Comparison of ENCODE assay signal across 10 cellular contexts in the genomic region with DNA sequence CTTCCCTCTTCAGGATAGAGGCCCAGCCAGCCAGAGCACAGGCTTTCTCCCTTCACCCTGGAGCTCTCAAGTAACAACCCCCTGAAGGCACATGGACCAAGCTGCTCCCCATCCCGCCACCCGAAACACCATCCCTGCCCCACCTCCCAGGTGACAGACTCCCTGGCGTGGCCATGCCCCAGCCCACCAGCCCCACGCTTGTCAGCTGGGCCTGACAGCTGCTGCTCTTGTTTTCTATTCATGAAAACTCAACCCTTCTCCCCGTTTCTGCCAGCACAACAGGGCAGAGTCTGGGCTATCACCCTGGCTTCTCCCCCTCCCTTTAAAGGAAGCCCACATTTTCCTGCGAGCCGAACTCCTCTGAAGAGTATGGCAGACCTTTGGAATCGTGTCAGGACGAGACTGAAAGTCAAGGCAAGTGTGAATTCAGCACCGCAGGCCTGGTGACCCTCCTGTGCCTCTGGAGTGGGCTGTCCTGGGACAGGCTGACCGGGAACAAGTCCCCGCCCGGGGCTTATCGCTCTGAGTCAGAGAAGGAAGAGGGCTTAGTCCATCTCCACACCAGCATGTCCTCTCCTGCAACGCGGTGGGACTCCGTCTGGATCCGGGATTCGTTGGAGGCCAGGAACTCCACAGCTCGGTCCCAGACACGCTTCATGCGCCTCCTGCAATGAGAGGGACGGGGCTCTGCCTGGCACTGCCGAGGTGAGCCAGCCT. TPM values are rescaled to one million over a fixed set of nuclear protein-coding genes. Genes with fewer than 3 reads are reported as not detected.
DNase-seq lines count a peak whose midpoint lies in the region; ATAC-seq, FAIRE-seq and TF ChIP-seq lines count a peak whose summit lies in the region.
"Had no signal": no experiment of that assay in that cellular context is flagged by ENCODE, and none has a peak within 500 bp of the region (broad histone marks: within the 10 kb centered on the region; RNA-seq: fewer than 3 reads in every experiment).

No MANE protein-coding gene starts in this region.

- no peaks in the 10 kb centered on the region for H3K9me3 ChIP-seq in A673 (ENCODE audit: low read depth, low read length, poor library complexity, severe bottlenecking)

- no peak overlapping the region for H3K4me3 ChIP-seq in A673 (ENCODE audit: low read depth, low read length, poor library complexity, severe bottlenecking)

- peak overlapping the region; percentile 7 for H3K27ac Mint-ChIP-seq in endothelial cell (ENCODE audit: unreplicated experiment)
- peak overlapping the region; percentile 78 to 96 (median 93) for H3K27ac Mint-ChIP-seq in nephron

- no peak for TF ChIP-seq CTCF in A673 (conservative IDR thresholded peaks at IDR 0.05; ENCODE audit: low read depth, low read length)
- no peak for TF ChIP-seq CTCF in endothelial cell (IDR thresholded peaks at IDR 0.05; ENCODE audit: unreplicated experiment)
- TF ChIP-seq CTCF in nephron (IDR thresholded peaks at IDR 0.05; ENCODE audit: unreplicated experiment in 3 of 3): no peak

- FAIRE-seq in GM19239 (lab: Jason Lieb, UNC): no peak

- H3K36me3 ChIP-seq in A673 (ENCODE audit: insufficient read depth, low read length, poor library complexity, severe bottlenecking): peaks cover 42% of the 10 kb centered on the region

- intact Hi-C loops in A673 (cut with micrococcal nuclease; ENCODE audit: unreplicated experiment): loop anchor here (5.0 kb wide), 1 partner anchor 60 kb away; a partner anchor contains a TSS

- ATAC-seq in activated CD4-positive, CD25-positive, alpha-beta regulatory T cell treated with anti-CD3 and anti-CD28 coated beads, Interleukin-2, amount 50 U/mL, for 24 hours: no peak
- ATAC-seq in GM18870 (IDR thresholded peaks at IDR 0.05; ENCODE audit: unreplicated experiment): no peak

- DNase-seq in A673 (ENCODE audit: low spot score) (no peak), M059J (ENCODE audit: low read depth) (peak; percentile 45), endothelial cell (ENCODE audit: low spot score) (no peak), HuH-7.5 (ENCODE audit: low spot score) (no peak), GM19239 (ENCODE audit: insufficient read length, low spot score) (no peak)
- DNase-seq: NCI-H1048 had no signal

- CTCF ChIA-PET in A673 (lab: Charles Lee): interaction anchor here (0.7 to 2.4 kb wide), 8 partner anchors 8 to 283 kb away, joined by 3 to 25 read pairs (median 6); a partner anchor contains a TSS

- peaks cover 42% of the 10 kb centered on the region for H3K36me3 Mint-ChIP-seq in endothelial cell (ENCODE audit: low read depth, unreplicated experiment)
- H3K36me3 Mint-ChIP-seq in nephron (ENCODE audit: low read depth): peaks cover 36% of the 10 kb centered on the region

- H3K9me3 Mint-ChIP-seq in endothelial cell (ENCODE audit: unreplicated experiment) (no peaks in the 10 kb centered on the region), nephron (no peaks in the 10 kb centered on the region)
- H3K9me3 Mint-ChIP-seq: immature natural killer cell had no signal

- H3K4me1 Mint-ChIP-seq in endothelial cell (ENCODE audit: unreplicated experiment): peaks cover 25% of the 10 kb centered on the region
- peaks cover 50% of the 10 kb centered on the region for H3K4me1 Mint-ChIP-seq in nephron

- H3K27me3 Mint-ChIP-seq in endothelial cell (ENCODE audit: unreplicated experiment) (peaks cover 1% of the 10 kb centered on the region), nephron (ENCODE audit: low read depth) (peaks cover 7% of the 10 kb centered on the region)

- peak overlapping the region; percentile 77 for H3K27ac ChIP-seq in A673 (ENCODE audit: low read depth, low read length, poor library complexity, severe bottlenecking)

- H3K4me3 Mint-ChIP-seq in endothelial cell (ENCODE audit: unreplicated experiment) (peak overlapping the region; percentile 67), nephron (peak overlapping the region; percentile 40 to 49 (median 48))
- H3K4me3 Mint-ChIP-seq: immature natural killer cell had no signal

- peaks cover 53% of the 10 kb centered on the region for H3K4me1 ChIP-seq in A673 (ENCODE audit: insufficient read depth, low read length, poor library complexity, severe bottlenecking)

- no peaks in the 10 kb centered on the region for H3K27me3 ChIP-seq in A673 (replicated peaks; ENCODE audit: insufficient read depth, low read depth, low read length, poor library complexity)

- POLR2A ChIA-PET in A673 (lab: Charles Lee; ENCODE audit: low non-redundant PET): no interaction called here

- BruUV-seq in A673 (replicated peaks; lab: Mats Ljungman, UMichigan): no TSS peak

RNA-seq across cellular contexts. Expression of a gene that starts 16.7 kb away (rescaled TPM):
- total RNA-seq in A673 (2021): 75.8 and 76.0 TPM in 2 replicates
- total RNA-seq in M059J (2014; rRNA removed; shearing (Covaris generic)): 48.2 and 69.2 TPM in 2 replicates
- 105 TPM for total RNA-seq in endothelial cell (ENCODE audit: unreplicated experiment)

RNA-seq across cellular contexts. Expression of a gene that starts 25.6 kb away (rescaled TPM):
- total RNA-seq in A673 (2021): not detected in 2 replicates
- 0.15 TPM in 1 of 2 replicates, not detected in the other for total RNA-seq in M059J (2014; rRNA removed; shearing (Covaris generic))
- total RNA-seq in endothelial cell (ENCODE audit: unreplicated experiment): not detected

RNA-seq across cellular contexts. Expression of a gene that starts 31.5 kb away (rescaled TPM):
- not detected in 2 replicates for total RNA-seq in A673 (2021)
- not detected in 2 replicates for total RNA-seq in M059J (2014; rRNA removed; shearing (Covaris generic))
- not detected for total RNA-seq in endothelial cell (ENCODE audit: unreplicated experiment)
